ENCODE assay signal across 1 cellular context in genomic region chr1:52454779-52455178, GRCh38.
TF ChIP-seq lines count a peak whose summit lies in the region.

No MANE protein-coding gene starts in this region.

TF ChIP-seq in GM23338, 12 proteins besides CTCF, POLR2A, EP300 and RAD21 (continued from another document):
- TF ChIP-seq ETS1 (IDR thresholded peaks at IDR 0.05) (no peak), ZNF462 (CRISPR knock-in tag; IDR thresholded peaks at IDR 0.05) (no peak), ZNF114 (CRISPR knock-in tag; IDR thresholded peaks at IDR 0.05) (no peak), REST (IDR thresholded peaks at IDR 0.05; ENCODE audit: unreplicated experiment) (no peak), POLR2AphosphoS5 (IDR thresholded peaks at IDR 0.05; ENCODE audit: low read depth) (no peak), EZH2 (IDR thresholded peaks at IDR 0.05; ENCODE audit: low read depth, unreplicated experiment) (no peak), JUNB (IDR thresholded peaks at IDR 0.05; ENCODE audit: unreplicated experiment) (no peak)
